ENCODE assay signal across 14 cellular contexts in genomic region chr19:33804021-33804799, GRCh38. TPM values are rescaled to one million over a fixed set of nuclear protein-coding genes. Genes with fewer than 3 reads are reported as not detected.
A peak's percentile ranks its signal among the peaks of the same experiment; 100 is the strongest.
DNase-seq lines count a peak whose midpoint lies in the region; TF ChIP-seq lines count a peak whose summit lies in the region.
"Had no signal": no experiment of that assay in that cellular context is flagged by ENCODE, and none has a peak within 500 bp of the region (broad histone marks: within the 10 kb centered on the region; RNA-seq: fewer than 3 reads in every experiment).

No MANE protein-coding gene starts in this region.

- H3K36me3 ChIP-seq in esophagus muscularis mucosa (peaks cover 0 to 80% (median 64%) of the 10 kb centered on the region in 4 donors), SK-N-SH (replicated peaks in 1 of 2; ENCODE audit: control insufficient read depth in 1 of 2, insufficient read depth in 2 of 2, low read length in 1 of 2) (peaks cover 0 to 8% of the 10 kb centered on the region in 2 experiments)

- H3K27me3 ChIP-seq in esophagus muscularis mucosa = no peaks in the 10 kb centered on the region
- H3K27me3 ChIP-seq in SK-N-SH (ENCODE audit: insufficient read depth) = no peaks in the 10 kb centered on the region

- 57% methylated on average over 5 of the region's 10 CpGs for whole genome bisulfite sequencing in esophagus muscularis mucosa
- WGBS in SK-N-SH (ENCODE audit: low lambda C conversion rate) = 66% methylated on average over 7 of the region's 10 CpGs

- POLR2A ChIA-PET in SK-N-SH (lab: Yijun Ruan, JAX) = interaction anchor here (0.6 kb wide), 2 partner anchors 154 to 197 kb away, joined by 3 to 4 read pairs; no protein-coding TSS in a partner anchor

- no peaks in the 10 kb centered on the region for H4K20me1 ChIP-seq in SK-N-SH (ENCODE audit: insufficient read depth)

- H3K4me1 ChIP-seq in esophagus muscularis mucosa (peaks cover 16 to 71% (median 68%) of the 10 kb centered on the region in 4 donors), SK-N-SH (ENCODE audit: control insufficient read depth in 1 of 2, insufficient read depth in 2 of 2, low read depth in 1 of 2, low read length in 1 of 2) (peaks cover 0 to 26% of the 10 kb centered on the region in 2 experiments; a peak in 2 of 4 replicates)

- no peak overlapping the region for H3K9ac ChIP-seq in SK-N-SH

- H2AFZ ChIP-seq in SK-N-SH (ENCODE audit: low read depth) = no peak overlapping the region

- peak overlapping the region; percentile 75 to 96 (median 89) for H3K27ac ChIP-seq in esophagus muscularis mucosa (replicated peaks in 1 of 4)
- no peak overlapping the region for H3K27ac ChIP-seq in SK-N-SH (ENCODE audit: low read depth in 2 of 2, low read length in 1 of 2)

- TF ChIP-seq CTCF in esophagus muscularis mucosa (IDR thresholded peaks at IDR 0.05) (no peak), SK-N-SH (IDR thresholded peaks at IDR 0.05) (no peak)

- intact Hi-C loops in esophagus muscularis mucosa (cut with DNase I) = no loop called here

- TF ChIP-seq POLR2A in esophagus muscularis mucosa (IDR thresholded peaks at IDR 0.05; ENCODE audit: low read depth) = no peak

- no peaks in the 10 kb centered on the region for H3K9me2 ChIP-seq in SK-N-SH

- no peak overlapping the region for H3K4me2 ChIP-seq in SK-N-SH

- no peaks in the 10 kb centered on the region for H3K9me3 ChIP-seq in esophagus muscularis mucosa
- H3K9me3 ChIP-seq in SK-N-SH = no peaks in the 10 kb centered on the region

- no peaks in the 10 kb centered on the region for H3K79me2 ChIP-seq in SK-N-SH (ENCODE audit: insufficient read depth)

- H3K4me3 ChIP-seq in esophagus muscularis mucosa (no peak overlapping the region), SK-N-SH (ENCODE audit: low read depth in 2 of 2, low read length in 1 of 2) (no peak overlapping the region)

- DNase-seq in NCI-H226 = peak; percentile 89
- DNase-seq in esophagus muscularis mucosa (ENCODE audit: extremely low spot score) = no peak
- DNase-seq in medulla oblongata (ENCODE audit: extremely low spot score) = peak; percentile 75
- peak; percentile 78 for DNase-seq in ureter (ENCODE audit: low spot score)
- DNase-seq in SK-N-SH = no peak
- no peak for DNase-seq in activated CD4-positive, alpha-beta T cell treated with anti-CD3 and anti-CD28 coated beads for 4 hours
- DNase-seq in activated CD4-positive, alpha-beta T cell treated with anti-CD3 and anti-CD28 coated beads for 48 hours = no peak
- DNase-seq: central memory CD4-positive, alpha-beta T cell; DND-41; immature natural killer cell; Kasumi-1; NCI-H748 treated with DMSO at 0.1 percent for 48 hours; retina; T-cell had no signal

- TF ChIP-seq EP300 in esophagus muscularis mucosa (IDR thresholded peaks at IDR 0.05) (no peak), SK-N-SH (IDR thresholded peaks at IDR 0.05; ENCODE audit: borderline replicate concordance in 1 of 2, low read depth in 1 of 2, low read length in 1 of 2) (no peak)

- CTCF ChIA-PET in SK-N-SH (lab: Yijun Ruan, JAX) = interaction anchor here (1.0 to 2.7 kb wide), 4 partner anchors 9 to 237 kb away, joined by 3 to 9 read pairs (median 6); no protein-coding TSS in a partner anchor

- H3F3A ChIP-seq in SK-N-SH (replicated peaks; ENCODE audit: insufficient read depth) = no peaks in the 10 kb centered on the region

- no peak for TF ChIP-seq RAD21 in SK-N-SH (IDR thresholded peaks at IDR 0.05; ENCODE audit: low read length)

TF ChIP-seq in SK-N-SH, 30 proteins besides CTCF, POLR2A, EP300 and RAD21:
- TF ChIP-seq YY1 (IDR thresholded peaks at IDR 0.05; ENCODE audit: low read depth) = no peak

RNA-seq across cellular contexts. Expression of gene KCTD15, which starts 7.5 kb away (rescaled TPM):
- total RNA-seq in esophagus muscularis mucosa (100 to 1,000 TPM in 1 of 4 donors, 10 to 100 TPM in 3; 91.3 to 117 (median 95.0) TPM), ureter (49.3 TPM)
- 15.5 and 21.6 TPM in 2 replicates for polyA plus RNA-seq in SK-N-SH (2012; rRNA removed)
- polyA plus RNA-seq in SK-N-SH (2012; cell fraction: cytosol; rRNA removed) = 7.5 and 12.8 TPM in 2 replicates
- polyA plus RNA-seq in SK-N-SH (2012; cell fraction: nucleus; rRNA removed) = 53.1 and 59.3 TPM in 2 replicates
- polyA plus RNA-seq: immature natural killer cell had no signal

Comparison
In these comparisons a context has a peak if more than half of its experiments do, and no peak if none do; other contexts are left out.
1. DNase-seq: peak in NCI-H226 (single experiment), medulla oblongata (single experiment) and ureter (single experiment); none in esophagus muscularis mucosa (single experiment), SK-N-SH (single experiment), activated CD4-positive, alpha-beta T cell treated with anti-CD3 and anti-CD28 coated beads for 4 hours (0 of 2) and activated CD4-positive, alpha-beta T cell treated with anti-CD3 and anti-CD28 coated beads for 48 hours (single experiment).
2. H3K27ac ChIP-seq: peak in esophagus muscularis mucosa (4 of 4); none in SK-N-SH (0 of 2).